Comparison of ENCODE assay signal across 12 cellular contexts in the genomic region with DNA sequence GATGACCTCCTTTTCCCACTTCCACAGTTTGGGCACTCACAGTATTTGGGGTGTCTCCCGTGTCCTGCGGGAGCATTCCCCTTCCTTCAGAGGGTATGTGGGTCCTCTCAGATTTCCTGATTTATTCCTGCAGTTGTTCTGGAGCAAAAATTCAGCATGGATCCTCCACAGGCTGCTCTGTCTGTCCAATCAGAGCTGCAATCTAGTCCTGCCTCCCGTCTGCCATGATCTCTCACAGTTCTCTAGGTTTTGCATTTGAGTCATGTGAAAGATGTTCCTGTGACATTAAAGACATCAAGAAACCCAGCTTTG.
"Had no signal": no experiment of that assay in that cellular context is flagged by ENCODE, and none has a peak within 500 bp of the region (broad histone marks: within the 10 kb centered on the region; RNA-seq: fewer than 3 reads in every experiment).

No MANE protein-coding gene starts in this region.

- H3K9me3 ChIP-seq: mucosa of descending colon, thoracic aorta had no signal

- H3K4me3 Mint-ChIP-seq: central memory CD8-positive, alpha-beta T cell; dendritic cell treated with granulocyte-macrophage colony-stimulating factor and Interleukin-4, amounts not matched to agents 40 ng/mL and 50 ng/mL, for 4 days; natural killer cell; stimulated activated naive CD8-positive, alpha-beta T cell treated with anti-CD3 and anti-CD28 coated beads, Interleukin-15, Interleukin-2, amounts not matched to agents 100 ng/mL and 50 ng/mL, for 24 hours; T-helper 17 cell had no signal

- H3K27ac ChIP-seq: thoracic aorta had no signal

- H3K36me3 ChIP-seq: thoracic aorta had no signal

- DNase-seq: activated naive CD4-positive, alpha-beta T cell treated with Interleukin-2 at 50 U/mL for 16 hours; activated T-cell treated with anti-CD3 and anti-CD28 coated beads, Interleukin-2, amount 50 U/mL, for 48 hours; left cardiac atrium; mucosa of descending colon; natural killer cell; stimulated activated CD4-positive, alpha-beta T cell treated with anti-CD3 and anti-CD28 coated beads, Interleukin-4, amount 100 ng/mL, for 1 hour; stimulated activated CD8-positive, alpha-beta memory T cell treated with anti-CD3 and anti-CD28 coated beads, Interleukin-4, amount 100 ng/mL, for 48 hours; T-helper 17 cell had no signal

- H3K27me3 Mint-ChIP-seq: central memory CD8-positive, alpha-beta T cell; dendritic cell treated with granulocyte-macrophage colony-stimulating factor and Interleukin-4, amounts not matched to agents 40 ng/mL and 50 ng/mL, for 4 days; stimulated activated naive CD8-positive, alpha-beta T cell treated with anti-CD3 and anti-CD28 coated beads, Interleukin-15, Interleukin-2, amounts not matched to agents 100 ng/mL and 50 ng/mL, for 24 hours; T-helper 17 cell had no signal

- H3K4me3 ChIP-seq: mucosa of descending colon, thoracic aorta had no signal

- ATAC-seq: left cardiac atrium, mucosa of descending colon, natural killer cell, T-helper 17 cell had no signal

- H3K4me1 Mint-ChIP-seq: central memory CD8-positive, alpha-beta T cell; natural killer cell; T-helper 17 cell had no signal

- H3K27ac Mint-ChIP-seq: dendritic cell treated with granulocyte-macrophage colony-stimulating factor and Interleukin-4, amounts not matched to agents 40 ng/mL and 50 ng/mL, for 4 days; natural killer cell; stimulated activated naive CD8-positive, alpha-beta T cell treated with anti-CD3 and anti-CD28 coated beads, Interleukin-15, Interleukin-2, amounts not matched to agents 100 ng/mL and 50 ng/mL, for 24 hours; T-helper 17 cell had no signal
